Comparison of ENCODE assay signal across 1 cellular context in the genomic region with DNA sequence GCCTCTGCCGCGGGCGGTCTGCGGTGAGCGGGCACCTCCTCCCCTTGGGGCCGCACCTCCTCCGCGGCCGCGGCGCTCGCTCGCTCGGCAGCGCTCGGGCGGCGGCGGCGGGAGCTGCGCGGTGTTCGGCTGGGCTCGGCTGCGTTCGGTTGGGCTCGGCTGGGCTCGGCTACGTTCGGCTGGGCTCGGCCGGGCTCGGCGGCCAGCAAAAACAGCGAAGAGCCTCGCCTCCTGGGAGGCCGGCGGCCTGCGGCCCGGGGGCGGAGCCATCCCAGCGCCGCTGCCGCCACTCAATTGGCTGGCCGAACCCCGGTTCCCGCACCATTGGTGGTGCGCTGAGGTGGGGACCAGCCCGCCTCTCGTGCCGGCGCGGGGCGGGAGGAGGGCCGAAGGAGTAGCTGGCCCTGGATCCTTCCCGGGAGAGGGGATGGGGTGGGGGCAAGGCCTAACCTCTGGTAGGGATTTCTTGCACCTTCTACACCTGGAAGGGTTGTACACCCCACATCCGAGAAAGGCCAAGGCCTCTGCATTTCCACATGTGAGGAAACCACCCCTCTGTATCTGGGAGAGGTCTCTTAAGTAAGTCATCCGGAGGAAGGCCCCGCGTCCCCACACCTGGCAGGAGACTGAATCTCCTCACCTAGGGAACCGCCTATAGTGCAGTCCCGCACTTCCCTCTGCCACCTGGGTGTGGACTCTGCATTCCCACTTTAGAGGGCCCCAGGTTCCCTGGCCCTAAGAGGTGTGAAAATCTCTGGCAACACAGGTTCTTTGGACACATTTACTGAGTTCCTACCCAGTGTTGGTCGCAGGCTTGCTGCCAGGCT.
A peak's percentile ranks its signal among the peaks of the same experiment; 100 is the strongest.
TF ChIP-seq lines count a peak whose summit lies in the region.

Gene ENHO, minus strand, starts transcription at position 20 of the 827 bp plus-strand sequence. CDS start 1,295 bp downstream, outside the sequence.

TF ChIP-seq in K562, 482 proteins besides CTCF, POLR2A, EP300 and RAD21 (continued from another document):
- TF ChIP-seq CCNT2 (IDR thresholded peaks at IDR 0.05; ENCODE audit: borderline replicate concordance, extremely low read depth, insufficient read length, low read depth, low read length), result peak; percentile 49
- no peak for TF ChIP-seq ZNF398 (CRISPR knock-in tag; IDR thresholded peaks at IDR 0.05)
- no peak for TF ChIP-seq RAD51 (IDR thresholded peaks at IDR 0.05; ENCODE audit: borderline replicate concordance, low read depth)
- TF ChIP-seq PHB (CRISPR knock-in tag; IDR thresholded peaks at IDR 0.05), result no peak
- TF ChIP-seq NFE2 (IDR thresholded peaks at IDR 0.05; ENCODE audit: low read depth), result no peak
- TF ChIP-seq PTBP1 (IDR thresholded peaks at IDR 0.05; ENCODE audit: low read depth, low read length), result no peak
- no peak for TF ChIP-seq ZNF766 (CRISPR knock-in tag; conservative IDR thresholded peaks at IDR 0.05)
- no peak for TF ChIP-seq POLR3A (IDR thresholded peaks at IDR 0.05; ENCODE audit: borderline replicate concordance, extremely low read depth, insufficient read depth, insufficient read length)
- TF ChIP-seq JUNB (CRISPR knock-in tag; conservative IDR thresholded peaks at IDR 0.05), result no peak
- TF ChIP-seq POLR2AphosphoS2 (IDR thresholded peaks at IDR 0.05; ENCODE audit: low read length), result no peak
- TF ChIP-seq ZSCAN32 (CRISPR knock-in tag; IDR thresholded peaks at IDR 0.05), result no peak
- TF ChIP-seq CHD4 (IDR thresholded peaks at IDR 0.05; ENCODE audit: insufficient read depth, insufficient replicate concordance, low read depth, low read length, poor library complexity, severe bottlenecking), result no peak
- TF ChIP-seq POLR2G (IDR thresholded peaks at IDR 0.05; ENCODE audit: low read depth, low read length), result no peak
- TF ChIP-seq, protein P1, sequence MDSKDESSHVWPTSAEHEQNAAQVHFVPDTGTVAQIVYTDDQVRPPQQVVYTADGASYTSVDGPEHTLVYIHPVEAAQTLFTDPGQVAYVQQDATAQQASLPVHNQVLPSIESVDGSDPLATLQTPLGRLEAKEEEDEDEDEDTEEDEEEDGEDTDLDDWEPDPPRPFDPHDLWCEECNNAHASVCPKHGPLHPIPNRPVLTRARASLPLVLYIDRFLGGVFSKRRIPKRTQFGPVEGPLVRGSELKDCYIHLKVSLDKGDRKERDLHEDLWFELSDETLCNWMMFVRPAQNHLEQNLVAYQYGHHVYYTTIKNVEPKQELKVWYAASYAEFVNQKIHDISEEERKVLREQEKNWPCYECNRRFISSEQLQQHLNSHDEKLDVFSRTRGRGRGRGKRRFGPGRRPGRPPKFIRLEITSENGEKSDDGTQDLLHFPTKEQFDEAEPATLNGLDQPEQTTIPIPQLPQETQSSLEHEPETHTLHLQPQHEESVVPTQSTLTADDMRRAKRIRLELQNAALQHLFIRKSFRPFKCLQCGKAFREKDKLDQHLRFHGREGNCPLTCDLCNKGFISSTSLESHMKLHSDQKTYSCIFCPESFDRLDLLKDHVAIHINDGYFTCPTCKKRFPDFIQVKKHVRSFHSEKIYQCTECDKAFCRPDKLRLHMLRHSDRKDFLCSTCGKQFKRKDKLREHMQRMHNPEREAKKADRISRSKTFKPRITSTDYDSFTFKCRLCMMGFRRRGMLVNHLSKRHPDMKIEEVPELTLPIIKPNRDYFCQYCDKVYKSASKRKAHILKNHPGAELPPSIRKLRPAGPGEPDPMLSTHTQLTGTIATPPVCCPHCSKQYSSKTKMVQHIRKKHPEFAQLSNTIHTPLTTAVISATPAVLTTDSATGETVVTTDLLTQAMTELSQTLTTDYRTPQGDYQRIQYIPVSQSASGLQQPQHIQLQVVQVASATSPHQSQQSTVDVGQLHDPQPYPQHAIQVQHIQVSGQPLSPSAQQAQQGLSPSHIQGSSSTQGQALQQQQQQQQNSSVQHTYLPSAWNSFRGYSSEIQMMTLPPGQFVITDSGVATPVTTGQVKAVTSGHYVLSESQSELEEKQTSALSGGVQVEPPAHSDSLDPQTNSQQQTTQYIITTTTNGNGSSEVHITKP (IDR thresholded peaks at IDR 0.05; ENCODE audit: partially characterized antibody), result no peak
- TF ChIP-seq RBM39 (optimal IDR thresholded peaks at IDR 0.05; ENCODE audit: low read depth, low read length), result no peak
- no peak for TF ChIP-seq PBX2 (CRISPR knock-in tag; IDR thresholded peaks at IDR 0.05; ENCODE audit: low read depth)
- TF ChIP-seq PBX2 (tag; conservative IDR thresholded peaks at IDR 0.05; ENCODE audit: low read depth), result no peak
- TF ChIP-seq DIDO1 (tag; IDR thresholded peaks at IDR 0.05; ENCODE audit: low read depth), result no peak
- TF ChIP-seq SPI1 (IDR thresholded peaks at IDR 0.05; ENCODE audit: borderline replicate concordance, low read depth, low read length), result no peak
- TF ChIP-seq ZBTB1 (CRISPR knock-in tag; IDR thresholded peaks at IDR 0.05; ENCODE audit: borderline replicate concordance, low read depth), result no peak
- TF ChIP-seq ZNF12 (CRISPR knock-in tag; IDR thresholded peaks at IDR 0.05), result no peak
- no peak for TF ChIP-seq PCBP1 (IDR thresholded peaks at IDR 0.05; ENCODE audit: low read depth, low read length, poor library complexity, severe bottlenecking)
- TF ChIP-seq SREBF1 (IDR thresholded peaks at IDR 0.05; ENCODE audit: borderline replicate concordance, low read depth, low read length), result no peak
- peak; percentile 68; the same call in 1 of the 2 replicates for TF ChIP-seq MAX (CRISPR knock-in tag; IDR thresholded peaks at IDR 0.05)
- TF ChIP-seq, protein P2, sequence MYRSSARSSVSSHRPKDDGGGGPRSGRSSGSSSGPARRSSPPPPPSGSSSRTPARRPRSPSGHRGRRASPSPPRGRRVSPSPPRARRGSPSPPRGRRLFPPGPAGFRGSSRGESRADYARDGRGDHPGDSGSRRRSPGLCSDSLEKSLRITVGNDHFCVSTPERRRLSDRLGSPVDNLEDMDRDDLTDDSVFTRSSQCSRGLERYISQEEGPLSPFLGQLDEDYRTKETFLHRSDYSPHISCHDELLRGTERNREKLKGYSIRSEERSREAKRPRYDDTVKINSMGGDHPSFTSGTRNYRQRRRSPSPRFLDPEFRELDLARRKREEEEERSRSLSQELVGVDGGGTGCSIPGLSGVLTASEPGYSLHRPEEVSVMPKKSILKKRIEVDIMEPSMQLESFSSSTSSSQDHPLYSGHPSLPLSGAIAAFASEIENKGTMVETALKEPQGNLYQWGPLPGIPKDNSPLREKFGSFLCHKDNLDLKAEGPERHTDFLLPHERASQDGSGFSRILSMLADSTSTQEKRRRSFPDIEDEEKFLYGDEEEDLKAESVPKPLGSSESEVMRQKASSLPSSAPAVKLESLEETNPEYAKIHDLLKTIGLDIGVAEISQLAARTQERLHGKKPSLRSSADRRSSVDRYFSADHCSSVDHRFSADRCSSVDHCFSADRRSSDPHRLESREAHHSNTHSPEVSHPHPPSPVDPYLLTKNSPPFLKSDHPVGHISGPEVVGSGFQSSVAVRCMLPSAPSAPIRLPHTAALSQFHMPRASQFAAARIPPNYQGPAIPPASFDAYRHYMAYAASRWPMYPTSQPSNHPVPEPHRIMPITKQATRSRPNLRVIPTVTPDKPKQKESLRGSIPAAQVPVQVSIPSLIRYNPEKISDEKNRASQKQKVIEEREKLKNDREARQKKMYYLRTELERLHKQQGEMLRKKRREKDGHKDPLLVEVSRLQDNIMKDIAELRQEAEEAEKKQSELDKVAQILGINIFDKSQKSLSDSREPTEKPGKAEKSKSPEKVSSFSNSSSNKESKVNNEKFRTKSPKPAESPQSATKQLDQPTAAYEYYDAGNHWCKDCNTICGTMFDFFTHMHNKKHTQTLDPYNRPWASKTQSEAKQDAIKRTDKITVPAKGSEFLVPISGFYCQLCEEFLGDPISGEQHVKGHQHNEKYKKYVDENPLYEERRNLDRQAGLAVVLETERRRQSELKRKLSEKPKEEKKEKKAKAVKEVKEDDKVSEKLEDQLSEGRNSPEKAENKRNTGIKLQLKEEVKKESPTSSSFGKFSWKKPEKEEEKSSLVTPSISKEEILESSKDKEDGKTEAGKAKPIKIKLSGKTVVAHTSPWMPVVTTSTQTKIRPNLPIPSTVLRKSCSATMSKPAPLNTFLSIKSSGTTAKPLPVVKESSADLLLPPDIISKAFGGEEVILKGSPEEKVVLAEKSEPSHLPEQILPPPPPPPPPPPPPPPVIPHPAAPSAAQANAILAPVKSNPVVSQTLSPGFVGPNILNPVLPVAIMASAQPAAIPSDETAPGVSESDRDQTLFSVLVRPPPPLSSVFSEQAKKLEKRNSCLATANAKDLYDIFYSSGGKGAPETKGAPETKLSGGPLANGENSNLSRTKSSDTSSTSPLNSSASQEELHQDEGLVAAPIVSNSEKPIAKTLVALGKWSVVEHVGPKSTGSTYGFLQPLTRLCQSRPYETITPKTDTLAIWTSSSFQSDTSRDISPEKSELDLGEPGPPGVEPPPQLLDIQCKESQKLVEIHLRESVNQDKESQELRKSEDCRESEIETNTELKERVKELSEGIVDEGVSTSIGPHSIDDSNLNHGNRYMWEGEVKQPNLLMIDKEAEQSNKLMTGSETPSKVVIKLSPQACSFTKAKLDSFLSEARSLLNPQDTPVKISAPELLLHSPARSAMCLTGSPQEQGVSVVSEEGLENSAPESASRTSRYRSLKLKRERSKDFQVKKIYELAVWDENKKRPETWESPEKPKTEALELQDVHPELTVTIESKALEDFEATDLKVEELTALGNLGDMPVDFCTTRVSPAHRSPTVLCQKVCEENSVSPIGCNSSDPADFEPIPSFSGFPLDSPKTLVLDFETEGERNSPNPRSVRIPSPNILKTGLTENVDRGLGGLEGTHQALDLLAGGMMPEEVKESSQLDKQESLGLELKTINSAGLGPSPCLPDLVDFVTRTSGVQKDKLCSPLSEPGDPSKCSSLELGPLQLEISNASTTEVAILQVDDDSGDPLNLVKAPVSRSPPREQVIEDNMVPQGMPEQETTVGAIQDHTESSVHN (IDR thresholded peaks at IDR 0.05; ENCODE audit: borderline replicate concordance in 1 of 2, low read depth in 1 of 2), result no peak
- TF ChIP-seq NFRKB (IDR thresholded peaks at IDR 0.05; ENCODE audit: low read depth), result no peak
- TF ChIP-seq BRD9 (IDR thresholded peaks at IDR 0.05; ENCODE audit: low read depth, partially characterized antibody), result no peak
- TF ChIP-seq ZNF551 (CRISPR knock-in tag; IDR thresholded peaks at IDR 0.05), result no peak
- TF ChIP-seq CTBP1 (IDR thresholded peaks at IDR 0.05; ENCODE audit: borderline replicate concordance), result peak; percentile 81
- no peak for TF ChIP-seq FOXP1 (CRISPR knock-in tag; IDR thresholded peaks at IDR 0.05)
- no peak for TF ChIP-seq CBX1 (IDR thresholded peaks at IDR 0.05; ENCODE audit: low read depth)
- no peak for TF ChIP-seq NFE2L1 (tag; IDR thresholded peaks at IDR 0.05; ENCODE audit: borderline replicate concordance, low read depth)
- no peak for TF ChIP-seq SMAD4 (CRISPR knock-in tag; conservative IDR thresholded peaks at IDR 0.05)
- TF ChIP-seq ZNF124 (CRISPR knock-in tag; IDR thresholded peaks at IDR 0.05), result no peak
- TF ChIP-seq ZNF830 (CRISPR knock-in tag; IDR thresholded peaks at IDR 0.05), result no peak
- peak; percentile 19; the same call in 1 of the 2 replicates for TF ChIP-seq GATAD2B (IDR thresholded peaks at IDR 0.05; ENCODE audit: borderline replicate concordance)
- TF ChIP-seq BHLHE40 (IDR thresholded peaks at IDR 0.05; ENCODE audit: low read length), result peak; percentile 79
- TF ChIP-seq ESRRB (CRISPR knock-in tag; IDR thresholded peaks at IDR 0.05; ENCODE audit: borderline replicate concordance), result no peak
- no peak for TF ChIP-seq SRSF9 (IDR thresholded peaks at IDR 0.05; ENCODE audit: borderline replicate concordance, low read depth, low read length)
- no peak for TF ChIP-seq GABPB2 (CRISPR knock-in tag; conservative IDR thresholded peaks at IDR 0.05)
- TF ChIP-seq KDM4B (IDR thresholded peaks at IDR 0.05; ENCODE audit: borderline replicate concordance in 2 of 2, low read depth in 1 of 2), result no peak
